Comparison of ENCODE assay signal across 36 cellular contexts in the genomic region with DNA sequence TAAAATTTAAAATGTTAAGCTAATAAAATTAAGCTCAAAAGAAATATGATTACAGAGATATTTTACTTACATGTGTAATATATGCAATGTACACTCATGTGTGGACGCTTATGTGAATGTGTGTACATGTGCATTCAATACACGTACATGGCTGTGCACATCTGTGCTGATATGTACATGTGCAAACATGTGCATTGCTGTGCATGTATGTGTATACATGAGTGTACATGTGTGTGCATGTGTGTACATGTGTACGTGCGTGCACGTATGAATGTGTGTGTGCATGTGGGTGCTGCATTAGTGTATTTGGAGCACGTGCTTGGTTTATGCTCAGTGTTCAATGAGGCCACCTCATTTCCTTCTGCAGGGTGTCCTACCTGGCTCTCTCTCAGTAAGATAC.
"Had no signal": no experiment of that assay in that cellular context is flagged by ENCODE, and none has a peak within 500 bp of the region (broad histone marks: within the 10 kb centered on the region; RNA-seq: fewer than 3 reads in every experiment).

No MANE protein-coding gene starts in this region.

- H3K4me3 Mint-ChIP-seq: activated B cell treated with CpG ODN at 0.5 μM for 24 hours; activated CD4-positive, alpha-beta memory T cell treated with anti-CD3 and anti-CD28 coated beads, Interleukin-2, amount 10 ng/mL, durations not matched to agents 7 days and 5 days; activated CD4-positive, alpha-beta T cell treated with anti-CD3 and anti-CD28 coated beads for 36 hours; activated CD4-positive, alpha-beta T cell treated with anti-CD3 and anti-CD28 coated beads, Interleukin-2, amount 10 ng/mL, durations not matched to agents 7 days and 5 days; activated naive CD8-positive, alpha-beta T cell treated with anti-CD3 and anti-CD28 coated beads for 36 hours; activated naive CD8-positive, alpha-beta T cell treated with anti-CD3 and anti-CD28 coated beads, Interleukin-2, amount 50 U/mL, for 24 hours; activated T-cell treated with anti-CD3 and anti-CD28 coated beads, Interleukin-2, amount 50 U/mL, for 4 hours; activated T-helper 17 cell treated with anti-CD3 and anti-CD28 coated beads, Interleukin-2, amount 50 U/mL, for 72 hours; T-helper 17 cell; T-helper 2 cell treated with Interferon-gamma antibody and Interleukin-4, amounts not matched to agents 5 μg/mL and 100 μg/mL, for 36 hours had no signal

- H3K4me1 Mint-ChIP-seq: activated B cell treated with CpG ODN at 0.5 μM for 24 hours had no signal

- H3K36me3 ChIP-seq: adrenal gland, heart left ventricle, WERI-Rb-1 had no signal

- H3K27me3 Mint-ChIP-seq: activated B cell treated with CpG ODN at 0.5 μM for 24 hours; activated naive CD8-positive, alpha-beta T cell treated with anti-CD3 and anti-CD28 coated beads for 36 hours had no signal

- H3K27ac Mint-ChIP-seq: activated B cell treated with CpG ODN at 0.5 μM for 24 hours; activated CD4-positive, alpha-beta memory T cell treated with anti-CD3 and anti-CD28 coated beads, Interleukin-2, amount 10 ng/mL, durations not matched to agents 7 days and 5 days; activated CD4-positive, alpha-beta T cell treated with anti-CD3 and anti-CD28 coated beads for 36 hours; activated CD4-positive, alpha-beta T cell treated with anti-CD3 and anti-CD28 coated beads, Interleukin-2, amount 10 ng/mL, durations not matched to agents 7 days and 5 days; activated naive CD8-positive, alpha-beta T cell treated with anti-CD3 and anti-CD28 coated beads for 36 hours; activated naive CD8-positive, alpha-beta T cell treated with anti-CD3 and anti-CD28 coated beads, Interleukin-2, amount 50 U/mL, for 24 hours; activated T-helper 17 cell treated with anti-CD3 and anti-CD28 coated beads, Interleukin-2, amount 50 U/mL, for 72 hours; T-helper 17 cell; T-helper 2 cell treated with Interferon-gamma antibody and Interleukin-4, amounts not matched to agents 5 μg/mL and 100 μg/mL, for 36 hours had no signal

- H3K27me3 ChIP-seq: adrenal gland, body of pancreas, heart left ventricle had no signal

- DNase-seq: activated B cell treated with CpG ODN at 0.5 μM for 24 hours; activated CD4-positive, alpha-beta memory T cell treated with anti-CD3 and anti-CD28 coated beads, Interleukin-2, amount 10 ng/mL, durations not matched to agents 7 days and 5 days; activated CD4-positive, alpha-beta T cell treated with anti-CD3 and anti-CD28 coated beads for 36 hours; activated CD4-positive, alpha-beta T cell treated with anti-CD3 and anti-CD28 coated beads, Interleukin-2, amount 10 ng/mL, durations not matched to agents 7 days and 5 days; activated CD4-positive, alpha-beta T cell treated with anti-CD3 and anti-CD28 coated beads, Interleukin-2, amount 50 U/mL, for 4 hours; activated CD8-positive, alpha-beta memory T cell treated with anti-CD3 and anti-CD28 coated beads for 24 hours; activated effector memory CD4-positive, alpha-beta T cell treated with Interleukin-2 at 50 U/mL for 16 hours; activated gamma-delta T cell treated with Interleukin-2 at 50 U/mL for 16 hours; activated naive CD4-positive, alpha-beta T cell treated with anti-CD3 and anti-CD28 coated beads, Interleukin-2, amount 50 U/mL, for 16 hours; activated naive CD4-positive, alpha-beta T cell treated with Interleukin-2 at 50 U/mL for 16 hours; activated naive CD8-positive, alpha-beta T cell treated with anti-CD3 and anti-CD28 coated beads for 36 hours; activated naive CD8-positive, alpha-beta T cell treated with anti-CD3 and anti-CD28 coated beads, Interleukin-2, amount 50 U/mL, for 24 hours; activated T-cell treated with anti-CD3 and anti-CD28 coated beads, Interleukin-2, amount 50 U/mL, for 4 hours; adrenal gland; amygdala; aorta; body of pancreas; caudate nucleus; cortex of kidney; dermis blood vessel endothelial cell; effector CD4-positive, alpha-beta T cell; foreskin fibroblast; glutamatergic neuron; heart left ventricle; T-helper 1 cell; T-helper 17 cell; T1000; WERI-Rb-1 had no signal

- H3K9me3 ChIP-seq: adrenal gland, body of pancreas, heart left ventricle had no signal

- H3K27ac ChIP-seq: adrenal gland, body of pancreas, epithelial cell of prostate, heart left ventricle, WERI-Rb-1 had no signal

- H3K4me3 ChIP-seq: adrenal gland, body of pancreas, heart left ventricle had no signal

- ATAC-seq: activated CD4-positive, alpha-beta T cell treated with anti-CD3 and anti-CD28 coated beads for 36 hours; activated CD4-positive, CD25-positive, alpha-beta regulatory T cell treated with anti-CD3 and anti-CD28 coated beads, Interleukin-2, amount 50 U/mL, for 24 hours; activated naive CD8-positive, alpha-beta T cell treated with anti-CD3 and anti-CD28 coated beads, Interleukin-2, amount 50 U/mL, for 24 hours; activated T-cell treated with anti-CD3 and anti-CD28 coated beads, Interleukin-2, amount 50 U/mL, for 4 hours; activated T-helper 17 cell treated with anti-CD3 and anti-CD28 coated beads, Interleukin-2, amount 50 U/mL, for 72 hours; body of pancreas; heart left ventricle; T-helper 17 cell had no signal

- H3K4me1 ChIP-seq: adrenal gland, body of pancreas, heart left ventricle had no signal

- FAIRE-seq: colon, endometrium, endothelial cell of umbilical vein, frontal cortex had no signal
